ENCODE assay signal across 1 cellular context in the genomic region with DNA sequence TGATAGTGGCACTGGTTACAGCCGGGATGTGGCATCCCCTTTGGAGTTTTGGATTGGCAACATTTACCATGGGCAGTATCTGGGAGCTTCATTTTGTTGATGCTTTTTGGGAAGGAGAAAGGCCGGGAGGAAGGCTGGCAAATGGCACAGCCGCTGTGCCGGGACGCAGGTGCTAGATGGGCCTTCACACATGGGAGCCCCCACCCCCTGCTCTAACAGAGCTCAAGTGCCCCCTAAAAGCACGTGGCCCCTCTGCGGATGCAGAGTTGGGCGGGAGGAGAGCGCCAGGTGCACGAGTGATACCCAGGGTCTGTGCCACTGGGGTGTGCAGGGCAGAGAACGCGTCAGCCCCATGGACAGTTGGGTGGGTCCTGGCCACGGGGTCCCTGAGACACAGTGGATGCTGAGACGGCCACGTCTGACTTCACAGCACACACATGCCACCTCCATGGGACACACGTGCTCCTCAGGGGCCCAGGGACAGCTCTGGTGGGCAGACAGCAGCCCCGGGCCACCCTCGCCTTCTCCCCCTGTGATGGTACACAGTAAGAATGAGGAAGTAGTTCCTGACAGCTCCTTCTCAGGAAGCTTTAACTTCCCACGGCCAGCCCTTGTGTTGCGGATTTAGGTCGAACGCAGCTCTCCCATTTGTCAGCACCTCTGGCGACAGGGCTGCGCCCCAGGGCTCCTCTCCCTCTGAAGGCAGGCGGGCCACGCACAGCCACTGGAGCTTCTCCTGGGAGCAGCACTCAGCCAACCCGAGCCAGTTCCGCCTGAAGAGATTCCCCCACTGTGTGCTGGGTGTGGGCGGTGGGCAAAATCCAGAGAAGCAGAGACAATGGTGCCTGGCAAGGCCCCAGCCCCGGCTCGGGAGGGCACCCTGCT.
TF ChIP-seq lines count a peak whose summit lies in the region.

No MANE protein-coding gene starts in this region.

TF ChIP-seq in GM23338, 12 proteins besides CTCF, POLR2A, EP300 and RAD21:
- TF ChIP-seq, protein P1, sequence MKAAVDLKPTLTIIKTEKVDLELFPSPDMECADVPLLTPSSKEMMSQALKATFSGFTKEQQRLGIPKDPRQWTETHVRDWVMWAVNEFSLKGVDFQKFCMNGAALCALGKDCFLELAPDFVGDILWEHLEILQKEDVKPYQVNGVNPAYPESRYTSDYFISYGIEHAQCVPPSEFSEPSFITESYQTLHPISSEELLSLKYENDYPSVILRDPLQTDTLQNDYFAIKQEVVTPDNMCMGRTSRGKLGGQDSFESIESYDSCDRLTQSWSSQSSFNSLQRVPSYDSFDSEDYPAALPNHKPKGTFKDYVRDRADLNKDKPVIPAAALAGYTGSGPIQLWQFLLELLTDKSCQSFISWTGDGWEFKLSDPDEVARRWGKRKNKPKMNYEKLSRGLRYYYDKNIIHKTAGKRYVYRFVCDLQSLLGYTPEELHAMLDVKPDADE (IDR thresholded peaks at IDR 0.05) = no peak
- no peak for TF ChIP-seq EZH2 (IDR thresholded peaks at IDR 0.05; ENCODE audit: low read depth, unreplicated experiment)
- no peak for TF ChIP-seq NANOG (IDR thresholded peaks at IDR 0.05; ENCODE audit: borderline replicate concordance)
- TF ChIP-seq, protein P2, sequence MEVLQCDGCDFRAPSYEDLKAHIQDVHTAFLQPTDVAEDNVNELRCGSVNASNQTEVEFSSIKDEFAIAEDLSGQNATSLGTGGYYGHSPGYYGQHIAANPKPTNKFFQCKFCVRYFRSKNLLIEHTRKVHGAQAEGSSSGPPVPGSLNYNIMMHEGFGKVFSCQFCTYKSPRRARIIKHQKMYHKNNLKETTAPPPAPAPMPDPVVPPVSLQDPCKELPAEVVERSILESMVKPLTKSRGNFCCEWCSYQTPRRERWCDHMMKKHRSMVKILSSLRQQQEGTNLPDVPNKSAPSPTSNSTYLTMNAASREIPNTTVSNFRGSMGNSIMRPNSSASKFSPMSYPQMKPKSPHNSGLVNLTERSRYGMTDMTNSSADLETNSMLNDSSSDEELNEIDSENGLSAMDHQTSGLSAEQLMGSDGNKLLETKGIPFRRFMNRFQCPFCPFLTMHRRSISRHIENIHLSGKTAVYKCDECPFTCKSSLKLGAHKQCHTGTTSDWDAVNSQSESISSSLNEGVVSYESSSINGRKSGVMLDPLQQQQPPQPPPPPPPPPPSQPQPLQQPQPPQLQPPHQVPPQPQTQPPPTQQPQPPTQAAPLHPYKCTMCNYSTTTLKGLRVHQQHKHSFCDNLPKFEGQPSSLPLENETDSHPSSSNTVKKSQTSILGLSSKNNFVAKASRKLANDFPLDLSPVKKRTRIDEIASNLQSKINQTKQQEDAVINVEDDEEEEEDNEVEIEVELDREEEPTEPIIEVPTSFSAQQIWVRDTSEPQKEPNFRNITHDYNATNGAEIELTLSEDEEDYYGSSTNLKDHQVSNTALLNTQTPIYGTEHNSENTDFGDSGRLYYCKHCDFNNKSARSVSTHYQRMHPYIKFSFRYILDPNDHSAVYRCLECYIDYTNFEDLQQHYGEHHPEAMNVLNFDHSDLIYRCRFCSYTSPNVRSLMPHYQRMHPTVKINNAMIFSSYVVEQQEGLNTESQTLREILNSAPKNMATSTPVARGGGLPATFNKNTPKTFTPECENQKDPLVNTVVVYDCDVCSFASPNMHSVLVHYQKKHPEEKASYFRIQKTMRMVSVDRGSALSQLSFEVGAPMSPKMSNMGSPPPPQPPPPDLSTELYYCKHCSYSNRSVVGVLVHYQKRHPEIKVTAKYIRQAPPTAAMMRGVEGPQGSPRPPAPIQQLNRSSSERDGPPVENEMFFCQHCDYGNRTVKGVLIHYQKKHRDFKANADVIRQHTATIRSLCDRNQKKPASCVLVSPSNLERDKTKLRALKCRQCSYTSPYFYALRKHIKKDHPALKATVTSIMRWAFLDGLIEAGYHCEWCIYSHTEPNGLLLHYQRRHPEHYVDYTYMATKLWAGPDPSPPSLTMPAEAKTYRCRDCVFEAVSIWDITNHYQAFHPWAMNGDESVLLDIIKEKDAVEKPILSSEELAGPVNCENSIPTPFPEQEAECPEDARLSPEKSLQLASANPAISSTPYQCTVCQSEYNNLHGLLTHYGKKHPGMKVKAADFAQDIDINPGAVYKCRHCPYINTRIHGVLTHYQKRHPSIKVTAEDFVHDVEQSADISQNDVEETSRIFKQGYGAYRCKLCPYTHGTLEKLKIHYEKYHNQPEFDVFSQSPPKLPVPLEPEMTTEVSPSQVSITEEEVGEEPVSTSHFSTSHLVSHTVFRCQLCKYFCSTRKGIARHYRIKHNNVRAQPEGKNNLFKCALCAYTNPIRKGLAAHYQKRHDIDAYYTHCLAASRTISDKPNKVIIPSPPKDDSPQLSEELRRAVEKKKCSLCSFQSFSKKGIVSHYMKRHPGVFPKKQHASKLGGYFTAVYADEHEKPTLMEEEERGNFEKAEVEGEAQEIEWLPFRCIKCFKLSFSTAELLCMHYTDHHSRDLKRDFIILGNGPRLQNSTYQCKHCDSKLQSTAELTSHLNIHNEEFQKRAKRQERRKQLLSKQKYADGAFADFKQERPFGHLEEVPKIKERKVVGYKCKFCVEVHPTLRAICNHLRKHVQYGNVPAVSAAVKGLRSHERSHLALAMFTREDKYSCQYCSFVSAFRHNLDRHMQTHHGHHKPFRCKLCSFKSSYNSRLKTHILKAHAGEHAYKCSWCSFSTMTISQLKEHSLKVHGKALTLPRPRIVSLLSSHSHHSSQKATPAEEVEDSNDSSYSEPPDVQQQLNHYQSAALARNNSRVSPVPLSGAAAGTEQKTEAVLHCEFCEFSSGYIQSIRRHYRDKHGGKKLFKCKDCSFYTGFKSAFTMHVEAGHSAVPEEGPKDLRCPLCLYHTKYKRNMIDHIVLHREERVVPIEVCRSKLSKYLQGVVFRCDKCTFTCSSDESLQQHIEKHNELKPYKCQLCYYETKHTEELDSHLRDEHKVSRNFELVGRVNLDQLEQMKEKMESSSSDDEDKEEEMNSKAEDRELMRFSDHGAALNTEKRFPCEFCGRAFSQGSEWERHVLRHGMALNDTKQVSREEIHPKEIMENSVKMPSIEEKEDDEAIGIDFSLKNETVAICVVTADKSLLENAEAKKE (CRISPR knock-in tag; IDR thresholded peaks at IDR 0.05) = no peak
- TF ChIP-seq ZNF331 (CRISPR knock-in tag; IDR thresholded peaks at IDR 0.05; ENCODE audit: low read depth) = no peak
- TF ChIP-seq JUNB (IDR thresholded peaks at IDR 0.05; ENCODE audit: unreplicated experiment) = no peak
- no peak for TF ChIP-seq STAT1 (IDR thresholded peaks at IDR 0.05; ENCODE audit: unreplicated experiment)
- no peak for TF ChIP-seq EZH2phosphoT487 (IDR thresholded peaks at IDR 0.05; ENCODE audit: unreplicated experiment)
- no peak for TF ChIP-seq CREB1 (CRISPR knock-in tag; IDR thresholded peaks at IDR 0.05; ENCODE audit: low read depth)
